In the genomic region with DNA sequence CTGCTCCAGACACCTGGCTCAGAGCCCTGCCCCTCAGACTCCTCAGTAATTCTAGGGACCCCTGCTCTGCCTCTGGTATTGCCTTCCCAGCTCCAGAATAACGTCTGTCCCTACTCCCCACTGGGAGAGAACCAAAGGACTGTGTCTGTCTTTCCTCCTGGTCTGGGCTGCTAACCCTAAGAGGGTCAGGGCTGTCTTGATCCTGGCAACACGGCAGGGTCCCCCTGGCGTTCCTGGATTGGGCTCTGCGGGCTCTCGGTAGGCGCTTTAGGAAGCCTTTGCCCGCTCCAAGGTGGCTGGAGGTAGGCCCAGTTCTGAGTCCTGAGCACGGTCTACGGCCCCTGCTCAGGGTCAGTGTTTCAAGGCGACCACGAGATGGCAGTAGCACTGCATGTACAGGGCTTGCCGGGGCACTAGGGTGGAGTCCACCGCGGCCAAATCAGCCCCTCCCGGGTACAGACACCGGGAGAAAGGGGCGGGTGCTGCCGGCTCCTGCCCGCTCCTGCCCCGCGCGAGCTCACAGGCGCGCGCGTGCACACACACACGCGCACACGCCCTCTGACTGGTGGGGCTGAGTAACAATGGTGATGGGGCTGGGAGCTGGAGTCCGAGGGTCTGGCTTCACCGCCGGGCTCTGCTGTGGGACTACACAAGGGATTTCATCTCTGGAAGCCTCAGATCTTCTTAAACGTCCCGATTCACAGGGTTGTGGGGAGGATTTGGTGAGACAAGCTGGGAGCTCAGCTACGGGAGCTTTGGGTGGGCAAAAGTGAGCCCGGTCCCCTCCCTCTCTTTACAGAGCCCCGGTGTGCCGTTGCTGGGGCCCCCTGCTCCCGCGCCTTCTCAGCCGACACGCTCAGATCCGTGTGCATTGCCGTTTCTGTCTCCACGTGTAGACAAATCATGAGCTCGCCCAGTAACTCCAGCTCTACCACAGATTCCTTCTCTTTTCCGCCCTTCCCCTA, we compare ENCODE assay signal across 8 cellular contexts. TPM values are rescaled to one million over a fixed set of nuclear protein-coding genes. Genes with fewer than 3 reads are reported as not detected.
DNase-seq lines count a peak whose midpoint lies in the region; ATAC-seq and TF ChIP-seq lines count a peak whose summit lies in the region.

No MANE protein-coding gene starts in this region.

- BruUV-seq in Panc1 (replicated peaks; lab: Mats Ljungman, UMichigan): no TSS peak

- H3K36me3 Mint-ChIP-seq in naive B cell: no peaks in the 10 kb centered on the region

- H3K9ac ChIP-seq in KMS-11: peak overlapping the region; percentile 74; the same call in 1 of the 2 replicates

- H3K27me3 ChIP-seq in KMS-11 (ENCODE audit: insufficient read depth, low read depth) (no peaks in the 10 kb centered on the region), Panc1 (ENCODE audit: control insufficient read depth, insufficient read depth, low read length) (no peaks in the 10 kb centered on the region)

- H3K9me3 Mint-ChIP-seq in naive B cell: peaks cover 0 to 3% (median 0%) of the 10 kb centered on the region in 7 donors

- peak; percentile 60 for TF ChIP-seq CTCF in KMS-11 (conservative IDR thresholded peaks at IDR 0.05; ENCODE audit: low read depth, low read length)
- peak; percentile 85 for TF ChIP-seq CTCF in Panc1 (IDR thresholded peaks at IDR 0.05)

- in situ Hi-C loops in Panc1 (cut with HindIII; ENCODE audit: low pct_unique_long_range_greater_than_20kb, low sequenced_read_pairs): no loop called here

- peak overlapping the region; percentile 91 for H3K4me2 ChIP-seq in KMS-11

- CTCF ChIA-PET in Panc1 (lab: Charles Lee): interaction anchor here (0.6 to 1.2 kb wide), 7 partner anchors 35 to 731 kb away, joined by 3 to 5 read pairs (median 3); a partner anchor contains a TSS

- H3K36me3 ChIP-seq in KMS-11 (ENCODE audit: insufficient read depth): no peaks in the 10 kb centered on the region
- no peaks in the 10 kb centered on the region for H3K36me3 ChIP-seq in Panc1 (ENCODE audit: control insufficient read depth, insufficient read depth, low read length)

- DNase-seq in DMS153 treated with DMSO at 0.1 percent for 48 hours (lab: John Stamatoyannopoulos, UW; ENCODE audit: unreplicated experiment): peak; percentile 89
- DNase-seq in Panc1 (ENCODE audit: low read depth, low spot score): peak; percentile 76
- peak; percentile 72 for DNase-seq in activated T-helper 1 cell treated with Interleukin-2 at 50 U/mL for 16 hours (ENCODE audit: low read depth)
- DNase-seq in fibroblast of gingiva (ENCODE audit: low read depth): peak; percentile 91
- DNase-seq in naive B cell: peak; percentile 83
- peak; percentile 67 to 82 for DNase-seq in stimulated activated CD8-positive, alpha-beta memory T cell treated with anti-CD3 and anti-CD28 coated beads, Interleukin-7, amount 100 ng/mL, for 48 hours (ENCODE audit: extremely low read depth in 1 of 2, low read depth in 1 of 2)

- peaks cover 24% of the 10 kb centered on the region for H3K4me1 ChIP-seq in KMS-11 (ENCODE audit: low read depth, poor library complexity, severe bottlenecking)
- H3K4me1 ChIP-seq in Panc1 (ENCODE audit: control insufficient read depth, insufficient read depth, low read length): peaks cover 24% of the 10 kb centered on the region

- peak overlapping the region; percentile 94 for H2AFZ ChIP-seq in KMS-11 (ENCODE audit: low read depth)

- intact Hi-C loops in Panc1 (cut with micrococcal nuclease; ENCODE audit: unreplicated experiment): loop anchor here (5.0 to 10.0 kb wide), 2 partner anchors 46 to 234 kb away; no protein-coding TSS in a partner anchor

- no peak overlapping the region; the same call in 1 of the 2 replicates for H3K27ac ChIP-seq in KMS-11
- peak overlapping the region; percentile 94 for H3K27ac ChIP-seq in Panc1 (ENCODE audit: low read length)

- no peaks in the 10 kb centered on the region for H3K79me2 ChIP-seq in KMS-11 (ENCODE audit: insufficient read depth, low read depth)

- peak overlapping the region; percentile 78 to 94 (median 90) for H3K4me3 Mint-ChIP-seq in naive B cell

- POLR2A ChIA-PET in Panc1 (lab: Charles Lee): interaction anchor here (0.6 kb wide), 1 partner anchor 78 kb away, joined by 3 read pairs; no protein-coding TSS in a partner anchor

- no peaks in the 10 kb centered on the region for H3K27me3 Mint-ChIP-seq in naive B cell

- ATAC-seq in GM21723 (IDR thresholded peaks at IDR 0.05; ENCODE audit: unreplicated experiment) (peak; percentile 74), Panc1 (peak; percentile 93), naive B cell (ENCODE audit: low read depth in 2 of 2) (peak; percentile 58 to 72)

- peaks cover 34 to 56% (median 43%) of the 10 kb centered on the region in 3 donors for H3K4me1 Mint-ChIP-seq in naive B cell

- H3K4me3 ChIP-seq in KMS-11 (IDR thresholded peaks at IDR 0.05; ENCODE audit: insufficient read depth, low read depth, low read length) (no peak overlapping the region), Panc1 (ENCODE audit: low read depth in 2 of 2, low read length in 2 of 2) (peak overlapping the region; percentile 48 to 77)

- no peaks in the 10 kb centered on the region for H3K9me3 ChIP-seq in Panc1 (ENCODE audit: control insufficient read depth, insufficient read depth, low read depth, low read length)

- H3K27ac Mint-ChIP-seq in naive B cell: peak overlapping the region; percentile 97 to 100 (median 98)

- no peaks in the 10 kb centered on the region for H4K20me1 ChIP-seq in KMS-11 (ENCODE audit: insufficient read depth)

RNA-seq across cellular contexts. Expression of a gene that starts 30.1 kb away (rescaled TPM):
- 105 TPM for total RNA-seq in Panc1 (2021; ENCODE audit: unreplicated experiment)
- 198 TPM for polyA plus RNA-seq in Panc1 (2012; ENCODE audit: insufficient read length)
- polyA plus RNA-seq in naive B cell (ENCODE audit: low read depth in 6 of 6): 1 to 10 TPM; 1.2 to 6.3 (median 2.1) TPM

RNA-seq across cellular contexts. Expression of a gene that starts 49.1 kb away (rescaled TPM):
- 122 TPM for total RNA-seq in Panc1 (2021; ENCODE audit: unreplicated experiment)
- 119 TPM for polyA plus RNA-seq in Panc1 (2012; ENCODE audit: insufficient read length)
- 10 to 100 TPM; 56.1 to 76.6 (median 64.0) TPM for polyA plus RNA-seq in naive B cell (ENCODE audit: low read depth in 6 of 6)

RNA-seq across cellular contexts. Expression of a gene that starts 51.1 kb away (rescaled TPM):
- 32.7 TPM for total RNA-seq in Panc1 (2021; ENCODE audit: unreplicated experiment)
- 42.5 TPM for polyA plus RNA-seq in Panc1 (2012; ENCODE audit: insufficient read length)
- polyA plus RNA-seq in naive B cell (ENCODE audit: low read depth in 6 of 6): 10 to 100 TPM; 15.4 to 24.9 (median 18.8) TPM
